12 cellular contexts compared by ENCODE assay signal in genomic region chr12:95733156-95733825, GRCh38. TPM values are rescaled to one million over a fixed set of nuclear protein-coding genes. Genes with fewer than 3 reads are reported as not detected.
DNase-seq lines count a peak whose midpoint lies in the region; ATAC-seq and TF ChIP-seq lines count a peak whose summit lies in the region.
"Had no signal": no experiment of that assay in that cellular context is flagged by ENCODE, and none has a peak within 500 bp of the region (broad histone marks: within the 10 kb centered on the region; RNA-seq: fewer than 3 reads in every experiment).

No MANE protein-coding gene starts in this region.

- no peak for ATAC-seq in HG03354 (IDR thresholded peaks at IDR 0.05; ENCODE audit: poor library complexity, severe bottlenecking, unreplicated experiment)
- ATAC-seq: GM23338 had no signal

- peak overlapping the region; percentile 29 for H3K27ac Mint-ChIP-seq in mesothelial cell of epicardium
- H3K27ac Mint-ChIP-seq: activated naive CD4-positive, alpha-beta T cell treated with anti-CD3 and anti-CD28 coated beads, Interleukin-2, amount 50 U/mL, for 24 hours; GM23338 had no signal

- intact Hi-C loops in uterus (cut with DNase I; ENCODE audit: low total_unique reads) = no loop called here

- no peak overlapping the region for H3K4me3 Mint-ChIP-seq in mesothelial cell of epicardium
- H3K4me3 Mint-ChIP-seq: activated naive CD4-positive, alpha-beta T cell treated with anti-CD3 and anti-CD28 coated beads, Interleukin-2, amount 50 U/mL, for 24 hours; GM23338 had no signal

- peaks cover 0 to 4% of the 10 kb centered on the region in 2 donors for H3K4me1 ChIP-seq in uterus

- H3K36me3 ChIP-seq in uterus = no peaks in the 10 kb centered on the region

- peaks cover 24% of the 10 kb centered on the region for H3K27me3 Mint-ChIP-seq in mesothelial cell of epicardium (ENCODE audit: low read depth)

- H3K9me3 Mint-ChIP-seq in mesothelial cell of epicardium = no peaks in the 10 kb centered on the region
- H3K9me3 Mint-ChIP-seq: activated naive CD4-positive, alpha-beta T cell treated with anti-CD3 and anti-CD28 coated beads, Interleukin-2, amount 50 U/mL, for 24 hours; GM23338 had no signal

- TF ChIP-seq POLR2A in uterus (IDR thresholded peaks at IDR 0.05) = no peak

- peaks cover 3% of the 10 kb centered on the region for H3K36me3 Mint-ChIP-seq in mesothelial cell of epicardium
- H3K36me3 Mint-ChIP-seq: activated naive CD4-positive, alpha-beta T cell treated with anti-CD3 and anti-CD28 coated beads, Interleukin-2, amount 50 U/mL, for 24 hours had no signal

- TF ChIP-seq CTCF in mesothelial cell of epicardium (IDR thresholded peaks at IDR 0.05; ENCODE audit: unreplicated experiment) = no peak
- no peak for TF ChIP-seq CTCF in uterus (IDR thresholded peaks at IDR 0.05)

- no peak overlapping the region for H3K4me3 ChIP-seq in uterus
- H3K4me3 ChIP-seq: A549, GM23338 had no signal

- DNase-seq in NCI-H345 (lab: John Stamatoyannopoulos, UW) (peak; percentile 11), NCI-H345 treated with DMSO at 0.1 percent for 48 hours (lab: John Stamatoyannopoulos, UW; ENCODE audit: unreplicated experiment) (no peak), caudate nucleus (lab: John Stamatoyannopoulos, UW) (no peak), mesothelial cell of epicardium (ENCODE audit: low spot score in 2 of 2, unreplicated experiment in 2 of 2) (no peak), uterus (no peak), DMS114 treated with DMSO at 0.1 percent for 48 hours (lab: John Stamatoyannopoulos, UW; ENCODE audit: unreplicated experiment) (no peak), Ammon's horn (ENCODE audit: low spot score) (no peak)
- DNase-seq: NCI-H510A had no signal

- H3K4me1 Mint-ChIP-seq in mesothelial cell of epicardium = peaks cover 13% of the 10 kb centered on the region
- H3K4me1 Mint-ChIP-seq: activated naive CD4-positive, alpha-beta T cell treated with anti-CD3 and anti-CD28 coated beads, Interleukin-2, amount 50 U/mL, for 24 hours had no signal

- H3K27me3 ChIP-seq in uterus = no peaks in the 10 kb centered on the region

- H3K9me3 ChIP-seq in uterus = no peaks in the 10 kb centered on the region

- H3K27ac ChIP-seq in caudate nucleus (ENCODE audit: low read depth, low read length) (peak overlapping the region; percentile 2), uterus (peak overlapping the region; percentile 44 to 54)

RNA-seq across cellular contexts. Expression of gene NTN4, which starts 57.3 kb away (rescaled TPM):
- total RNA-seq in mesothelial cell of epicardium (4.8 to 6.0 TPM (median 5.9 TPM) in 3 replicates), uterus (10 to 100 TPM; 16.6 to 86.8 (median 28.2) TPM)
